21 cellular contexts compared by ENCODE assay signal in genomic region chr12:130160711-130161231, GRCh38. TPM values are rescaled to one million over a fixed set of nuclear protein-coding genes. Genes with fewer than 3 reads are reported as not detected.
DNase-seq lines count a peak whose midpoint lies in the region; ATAC-seq and TF ChIP-seq lines count a peak whose summit lies in the region.
"Had no signal": no experiment of that assay in that cellular context is flagged by ENCODE, and none has a peak within 500 bp of the region (broad histone marks: within the 10 kb centered on the region; RNA-seq: fewer than 3 reads in every experiment).

No MANE protein-coding gene starts in this region.

- peak overlapping the region; percentile 51 for H3K4me3 ChIP-seq in NT2/D1 (ENCODE audit: insufficient read length, low read depth)
- no peak overlapping the region for H3K4me3 ChIP-seq in hepatocyte

- DNase-seq in NT2/D1 (ENCODE audit: low read depth, low spot score) (no peak), hepatocyte (ENCODE audit: low spot score) (no peak), neural crest cell (ENCODE audit: low read depth, low spot score) (no peak), type B pancreatic cell (ENCODE audit: extremely low spot score, unreplicated experiment) (no peak), GM19240 (ENCODE audit: insufficient read length, low spot score) (no peak), NCI-H128 (lab: John Stamatoyannopoulos, UW; ENCODE audit: unreplicated experiment) (no peak)
- DNase-seq in activated CD4-positive, alpha-beta T cell treated with anti-CD3 and anti-CD28 coated beads, Interleukin-2, amount 10 ng/mL, durations not matched to agents 7 days and 5 days: no peak
- DNase-seq in effector memory CD8-positive, alpha-beta T cell: no peak
- DNase-seq: activated naive CD8-positive, alpha-beta T cell treated with anti-CD3 and anti-CD28 coated beads, Interleukin-2, amount 10 ng/mL, durations not matched to agents 7 days and 5 days; activated T-cell treated with anti-CD3 and anti-CD28 coated beads, Interleukin-2, amount 50 U/mL, for 4 hours; BE2C; NCI-H1694; NCI-H510A; stimulated activated CD4-positive, alpha-beta T cell treated with anti-CD3 and anti-CD28 coated beads, Interleukin-12 subunit alpha, Interleukin-12 subunit beta, amount 100 ng/mL, for 4 hours; stimulated activated naive CD8-positive, alpha-beta T cell treated with anti-CD3 and anti-CD28 coated beads, Interleukin-15, amount 100 ng/mL, for 72 hours; T-helper 9 cell had no signal

- peaks cover 52% of the 10 kb centered on the region for H3K27me3 Mint-ChIP-seq in neural crest cell (ENCODE audit: low read depth)
- H3K27me3 Mint-ChIP-seq in type B pancreatic cell: peaks cover 47% of the 10 kb centered on the region
- H3K27me3 Mint-ChIP-seq in activated CD4-positive, alpha-beta T cell treated with anti-CD3 and anti-CD28 coated beads, Interleukin-2, amount 10 ng/mL, durations not matched to agents 7 days and 5 days: peaks cover 38% of the 10 kb centered on the region
- H3K27me3 Mint-ChIP-seq in effector memory CD8-positive, alpha-beta T cell: peaks cover 13 to 31% of the 10 kb centered on the region in 2 donors

- H3K9ac ChIP-seq in NT2/D1 (ENCODE audit: insufficient read length, low read depth): peak overlapping the region; percentile 68

- H3K27me3 ChIP-seq in NT2/D1 (ENCODE audit: insufficient read depth, insufficient read length) (peaks cover 80% of the 10 kb centered on the region), hepatocyte (peaks cover 93% of the 10 kb centered on the region)

- WGBS in hepatocyte (ENCODE audit: low lambda C conversion rate, missing lambda C conversion rate): 4% methylated on average over 44 of the region's 44 CpGs

- H3K4me1 Mint-ChIP-seq in neural crest cell (peaks cover 23% of the 10 kb centered on the region), type B pancreatic cell (ENCODE audit: unreplicated experiment) (peaks cover 10% of the 10 kb centered on the region)
- peaks cover 4% of the 10 kb centered on the region for H3K4me1 Mint-ChIP-seq in activated CD4-positive, alpha-beta T cell treated with anti-CD3 and anti-CD28 coated beads, Interleukin-2, amount 10 ng/mL, durations not matched to agents 7 days and 5 days
- H3K4me1 Mint-ChIP-seq in effector memory CD8-positive, alpha-beta T cell (ENCODE audit: low read depth in 2 of 2): no peaks in the 10 kb centered on the region

- H3K79me2 ChIP-seq in hepatocyte: no peaks in the 10 kb centered on the region

- no peak overlapping the region for H3K27ac Mint-ChIP-seq in neural crest cell (ENCODE audit: unreplicated experiment)
- no peak overlapping the region for H3K27ac Mint-ChIP-seq in type B pancreatic cell
- no peak overlapping the region for H3K27ac Mint-ChIP-seq in activated CD4-positive, alpha-beta T cell treated with anti-CD3 and anti-CD28 coated beads, Interleukin-2, amount 10 ng/mL, durations not matched to agents 7 days and 5 days
- H3K27ac Mint-ChIP-seq in effector memory CD8-positive, alpha-beta T cell: no peak overlapping the region
- H3K27ac Mint-ChIP-seq: activated naive CD8-positive, alpha-beta T cell treated with anti-CD3 and anti-CD28 coated beads, Interleukin-2, amount 10 ng/mL, durations not matched to agents 7 days and 5 days; stimulated activated naive CD8-positive, alpha-beta T cell treated with anti-CD3 and anti-CD28 coated beads, Interleukin-15, amount 100 ng/mL, for 72 hours had no signal

- H3K4me3 Mint-ChIP-seq in neural crest cell: peak overlapping the region; percentile 94
- H3K4me3 Mint-ChIP-seq in type B pancreatic cell: peak overlapping the region; percentile 87
- no peak overlapping the region for H3K4me3 Mint-ChIP-seq in activated CD4-positive, alpha-beta T cell treated with anti-CD3 and anti-CD28 coated beads, Interleukin-2, amount 10 ng/mL, durations not matched to agents 7 days and 5 days
- no peak overlapping the region for H3K4me3 Mint-ChIP-seq in effector memory CD8-positive, alpha-beta T cell
- H3K4me3 Mint-ChIP-seq: activated naive CD8-positive, alpha-beta T cell treated with anti-CD3 and anti-CD28 coated beads, Interleukin-2, amount 10 ng/mL, durations not matched to agents 7 days and 5 days; activated T-cell treated with anti-CD3 and anti-CD28 coated beads, Interleukin-2, amount 50 U/mL, for 4 hours had no signal

- H3K9me2 ChIP-seq in hepatocyte (replicated peaks; ENCODE audit: insufficient read depth): no peaks in the 10 kb centered on the region

- no peak overlapping the region for H2AFZ ChIP-seq in hepatocyte

- H3K9me3 Mint-ChIP-seq in neural crest cell (no peaks in the 10 kb centered on the region), type B pancreatic cell (no peaks in the 10 kb centered on the region)
- H3K9me3 Mint-ChIP-seq in activated CD4-positive, alpha-beta T cell treated with anti-CD3 and anti-CD28 coated beads, Interleukin-2, amount 10 ng/mL, durations not matched to agents 7 days and 5 days: no peaks in the 10 kb centered on the region
- H3K9me3 Mint-ChIP-seq in effector memory CD8-positive, alpha-beta T cell: no peaks in the 10 kb centered on the region
- H3K9me3 Mint-ChIP-seq: activated T-cell treated with anti-CD3 and anti-CD28 coated beads, Interleukin-2, amount 50 U/mL, for 4 hours; stimulated activated naive CD8-positive, alpha-beta T cell treated with anti-CD3 and anti-CD28 coated beads, Interleukin-15, amount 100 ng/mL, for 72 hours had no signal

- ATAC-seq in effector memory CD8-positive, alpha-beta T cell (replicated peaks): no peak
- ATAC-seq: activated T-cell treated with anti-CD3 and anti-CD28 coated beads, Interleukin-2, amount 50 U/mL, for 4 hours had no signal

- TF ChIP-seq CTCF in hepatocyte (IDR thresholded peaks at IDR 0.05; ENCODE audit: poor library complexity) (no peak), neural crest cell (conservative IDR thresholded peaks at IDR 0.05) (no peak), type B pancreatic cell (conservative IDR thresholded peaks at IDR 0.05) (no peak)

- POLR2A ChIA-PET in activated CD4-positive, alpha-beta T cell treated with anti-CD3 and anti-CD28 coated beads, Interleukin-2, amount 10 ng/mL, durations not matched to agents 7 days and 5 days (lab: Charles Lee): no interaction called here

- H3K4me2 ChIP-seq in hepatocyte: peak overlapping the region; percentile 88

- no peak overlapping the region for H3K27ac ChIP-seq in hepatocyte
- H3K27ac ChIP-seq: cardiac muscle cell, foreskin keratinocyte had no signal

- H3K9me3 ChIP-seq in NT2/D1 (ENCODE audit: insufficient read depth, low read length) (peaks cover 12% of the 10 kb centered on the region; the same call in 1 of the 2 replicates), hepatocyte (ENCODE audit: low read depth) (no peaks in the 10 kb centered on the region)
- H3K9me3 ChIP-seq: BE2C had no signal

- H3K36me3 Mint-ChIP-seq in neural crest cell (ENCODE audit: low read depth): no peaks in the 10 kb centered on the region
- peaks cover 5% of the 10 kb centered on the region for H3K36me3 Mint-ChIP-seq in type B pancreatic cell
- peaks cover 2% of the 10 kb centered on the region for H3K36me3 Mint-ChIP-seq in activated CD4-positive, alpha-beta T cell treated with anti-CD3 and anti-CD28 coated beads, Interleukin-2, amount 10 ng/mL, durations not matched to agents 7 days and 5 days (ENCODE audit: low read depth)
- no peaks in the 10 kb centered on the region for H3K36me3 Mint-ChIP-seq in effector memory CD8-positive, alpha-beta T cell (ENCODE audit: insufficient read depth)

- H4K20me1 ChIP-seq in hepatocyte (ENCODE audit: insufficient read depth, poor library complexity, severe bottlenecking): no peaks in the 10 kb centered on the region

- CTCF ChIA-PET in activated CD4-positive, alpha-beta T cell treated with anti-CD3 and anti-CD28 coated beads, Interleukin-2, amount 10 ng/mL, durations not matched to agents 7 days and 5 days (lab: Charles Lee): no interaction called here

- H3K36me3 ChIP-seq in NT2/D1 (ENCODE audit: insufficient read depth, insufficient read length, low read length) (peaks cover 7% of the 10 kb centered on the region), hepatocyte (replicated peaks; ENCODE audit: insufficient read depth, low read depth) (no peaks in the 10 kb centered on the region)
- H3K36me3 ChIP-seq: BE2C, cardiac muscle cell had no signal

- H3K4me1 ChIP-seq in NT2/D1 (ENCODE audit: insufficient read depth, insufficient read length) (peaks cover 11% of the 10 kb centered on the region), hepatocyte (ENCODE audit: insufficient read depth) (peaks cover 6% of the 10 kb centered on the region)
- H3K4me1 ChIP-seq: BE2C, foreskin keratinocyte had no signal

RNA-seq across cellular contexts. Expression of gene FZD10, which starts 1.5 kb away (rescaled TPM):
- total RNA-seq in hepatocyte (1.3 and 1.7 TPM in 2 replicates), neural crest cell (14.2 and 15.5 TPM in 2 replicates), type B pancreatic cell (ENCODE audit: low replicate concordance) (7.5 and 17.7 TPM in 2 replicates)
- 0.35 and 0.50 TPM in 2 replicates for polyA plus RNA-seq in hepatocyte
- total RNA-seq in activated CD4-positive, alpha-beta T cell treated with anti-CD3 and anti-CD28 coated beads, Interleukin-2, amount 10 ng/mL, durations not matched to agents 7 days and 5 days: not detected
- total RNA-seq: activated naive CD8-positive, alpha-beta T cell treated with anti-CD3 and anti-CD28 coated beads, Interleukin-2, amount 10 ng/mL, durations not matched to agents 7 days and 5 days; activated T-cell treated with anti-CD3 and anti-CD28 coated beads, Interleukin-2, amount 50 U/mL, for 4 hours; OCI-LY7; osteocyte; SK-MEL-5 had no signal
- polyA plus RNA-seq: cardiac muscle cell had no signal

Comparison
In these comparisons a context has a peak if more than half of its experiments do, and no peak if none do; other contexts are left out.
1. H3K4me3 Mint-ChIP-seq: peak in neural crest cell (single experiment) and type B pancreatic cell (single experiment); none in activated CD4-positive, alpha-beta T cell treated with anti-CD3 and anti-CD28 coated beads, Interleukin-2, amount 10 ng/mL, durations not matched to agents 7 days and 5 days (single experiment) and effector memory CD8-positive, alpha-beta T cell (0 of 2).